ENCODE assay signal across 11 cellular contexts in the genomic region with DNA sequence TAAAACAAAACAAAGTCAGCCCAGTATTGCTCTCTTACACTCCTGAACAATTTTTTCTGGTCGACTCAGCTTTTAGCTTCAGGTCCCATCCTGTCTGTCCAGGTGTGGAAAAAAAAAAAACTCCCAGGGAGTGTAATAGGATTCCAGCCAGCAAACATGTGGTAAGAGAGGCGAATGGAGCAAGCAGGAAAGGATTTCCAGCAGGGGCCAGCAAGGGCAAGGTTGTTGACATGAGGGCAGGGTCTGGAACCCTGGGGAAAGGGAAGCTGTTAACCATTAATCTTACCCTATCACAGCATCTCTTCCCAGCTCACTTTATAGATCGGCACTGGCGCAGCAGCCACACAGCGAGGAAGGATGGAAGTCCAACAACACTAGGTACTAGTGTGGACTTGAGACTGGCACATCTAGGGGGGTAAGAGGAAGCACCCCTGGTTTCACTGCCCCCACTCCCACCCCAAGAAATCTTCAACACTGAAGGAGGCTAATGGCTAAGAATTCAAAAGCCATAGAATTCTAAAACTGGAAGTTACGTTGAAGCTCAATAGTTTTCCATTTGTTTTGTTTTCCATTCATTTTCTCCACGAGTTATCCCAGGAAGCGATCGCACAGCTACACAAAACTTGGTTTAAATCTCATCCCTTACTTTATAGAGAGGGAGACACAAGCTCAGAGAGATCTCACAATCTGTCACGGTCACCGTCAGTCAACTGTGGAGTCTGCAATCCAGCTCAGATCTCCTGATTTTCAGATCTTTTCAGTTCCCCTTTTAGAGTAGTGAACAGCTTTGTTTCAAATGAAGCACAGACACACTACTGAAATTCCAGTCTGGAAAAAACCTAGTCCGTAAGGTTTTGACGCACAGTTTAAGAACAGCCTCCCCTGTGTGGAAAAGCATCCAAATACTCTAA. TPM values are rescaled to one million over a fixed set of nuclear protein-coding genes. Genes with fewer than 3 reads are reported as not detected.
DNase-seq lines count a peak whose midpoint lies in the region; ATAC-seq and TF ChIP-seq lines count a peak whose summit lies in the region.
"Had no signal": no experiment of that assay in that cellular context is flagged by ENCODE, and none has a peak within 500 bp of the region (broad histone marks: within the 10 kb centered on the region; RNA-seq: fewer than 3 reads in every experiment).

No MANE protein-coding gene starts in this region.

- intact Hi-C loops in sigmoid colon (cut with DNase I): loop anchor here (10.0 kb wide), 1 partner anchor 51 kb away; a partner anchor contains a TSS

- ATAC-seq in GM18870 (IDR thresholded peaks at IDR 0.05; ENCODE audit: unreplicated experiment) (no peak), HG03432 (IDR thresholded peaks at IDR 0.05; ENCODE audit: unreplicated experiment) (no peak)

- no peaks in the 10 kb centered on the region for H3K27me3 ChIP-seq in sigmoid colon

- no peak for TF ChIP-seq CTCF in VCaP (conservative IDR thresholded peaks at IDR 0.05)
- TF ChIP-seq CTCF in sigmoid colon (IDR thresholded peaks at IDR 0.05): no peak

- H3K36me3 ChIP-seq in sigmoid colon: no peaks in the 10 kb centered on the region

- TF ChIP-seq POLR2A in sigmoid colon (IDR thresholded peaks at IDR 0.05): no peak

- no peaks in the 10 kb centered on the region for H3K9me3 ChIP-seq in sigmoid colon

- DNase-seq in NCI-H1105 (lab: John Stamatoyannopoulos, UW) (peak; percentile 4), islet precursor cell (peak; percentile 82), sigmoid colon (peak; percentile 58), NOMO-1 (lab: John Stamatoyannopoulos, UW; ENCODE audit: unreplicated experiment in 2 of 2) (no peak), NOMO-1 treated with dmso at 0.1 percent for 144 hours (lab: John Stamatoyannopoulos, UW; ENCODE audit: unreplicated experiment) (no peak)
- DNase-seq: activated CD8-positive, alpha-beta memory T cell treated with anti-CD3 and anti-CD28 coated beads, Interleukin-2, amount 50 U/mL, for 48 hours; NCI-H187 treated with DMSO at 0.1 percent for 48 hours; occipital lobe had no signal

- no peak overlapping the region for H3K4me3 ChIP-seq in sigmoid colon

- peaks cover 0 to 39% (median 29%) of the 10 kb centered on the region in 4 donors for H3K4me1 ChIP-seq in sigmoid colon

- WGBS in sigmoid colon, 2 donors: 31 to 53% methylated on average over 13 of the region's 13 CpGs

- peak overlapping the region; percentile 98 for H3K27ac ChIP-seq in VCaP
- peak overlapping the region in 1 of 4 donors; percentile 30 for H3K27ac ChIP-seq in sigmoid colon

- TF ChIP-seq EP300 in sigmoid colon (IDR thresholded peaks at IDR 0.05): no peak

RNA-seq across cellular contexts. Expression of a gene that starts 53.4 kb away (rescaled TPM):
- total RNA-seq in sigmoid colon: 10 to 100 TPM in 2 of 4 donors, 1 to 10 TPM in 2; 8.1 to 16.9 (median 10.7) TPM
- 10 to 100 TPM; 12.0 to 18.7 (median 13.9) TPM for polyA plus RNA-seq in sigmoid colon

Comparison
In these comparisons a context has a peak if more than half of its experiments do, and no peak if none do; other contexts are left out.
1. DNase-seq: peak in NCI-H1105 (single experiment), islet precursor cell (single experiment) and sigmoid colon (single experiment); none in NOMO-1 (0 of 2) and NOMO-1 treated with dmso at 0.1 percent for 144 hours (single experiment).